Comparison of ENCODE assay signal across 8 cellular contexts in genomic region chr12:8648598-8649205, GRCh38.
DNase-seq lines count a peak whose midpoint lies in the region; ATAC-seq and TF ChIP-seq lines count a peak whose summit lies in the region.

No MANE protein-coding gene starts in this region.

- no peak for TF ChIP-seq CTCF in foreskin fibroblast (IDR thresholded peaks at IDR 0.05; ENCODE audit: low read depth, low read length)

- peak; percentile 77 for DNase-seq in activated T-cell treated with anti-CD3 and anti-CD28 coated beads for 48 hours (ENCODE audit: low read depth)
- DNase-seq in stimulated activated CD8-positive, alpha-beta memory T cell treated with anti-CD3 and anti-CD28 coated beads, Interleukin-4, amount 100 ng/mL, for 48 hours, result peak; percentile 85
- DNase-seq in foreskin fibroblast, result no peak
- no peak for DNase-seq in COLO829 (ENCODE audit: low spot score)
- DNase-seq in NCI-H774 (lab: John Stamatoyannopoulos, UW), result no peak
- no peak for DNase-seq in NCI-H1930 (lab: John Stamatoyannopoulos, UW)

- H3K4me3 ChIP-seq in foreskin fibroblast (ENCODE audit: low read depth in 1 of 2, low read length in 2 of 2), result no peak overlapping the region

- ATAC-seq in GM19438 (IDR thresholded peaks at IDR 0.05; ENCODE audit: low read depth, unreplicated experiment), result peak; percentile 50
- peak; percentile 67 for ATAC-seq in HG03108 (IDR thresholded peaks at IDR 0.05; ENCODE audit: unreplicated experiment)

Comparison
In these comparisons a context has a peak if more than half of its experiments do, and no peak if none do; other contexts are left out.
1. DNase-seq: peak in activated T-cell treated with anti-CD3 and anti-CD28 coated beads for 48 hours (single experiment) and stimulated activated CD8-positive, alpha-beta memory T cell treated with anti-CD3 and anti-CD28 coated beads, Interleukin-4, amount 100 ng/mL, for 48 hours (single experiment); none in foreskin fibroblast (0 of 2), COLO829 (single experiment), NCI-H774 (single experiment) and NCI-H1930 (0 of 2).